In the genomic region with DNA sequence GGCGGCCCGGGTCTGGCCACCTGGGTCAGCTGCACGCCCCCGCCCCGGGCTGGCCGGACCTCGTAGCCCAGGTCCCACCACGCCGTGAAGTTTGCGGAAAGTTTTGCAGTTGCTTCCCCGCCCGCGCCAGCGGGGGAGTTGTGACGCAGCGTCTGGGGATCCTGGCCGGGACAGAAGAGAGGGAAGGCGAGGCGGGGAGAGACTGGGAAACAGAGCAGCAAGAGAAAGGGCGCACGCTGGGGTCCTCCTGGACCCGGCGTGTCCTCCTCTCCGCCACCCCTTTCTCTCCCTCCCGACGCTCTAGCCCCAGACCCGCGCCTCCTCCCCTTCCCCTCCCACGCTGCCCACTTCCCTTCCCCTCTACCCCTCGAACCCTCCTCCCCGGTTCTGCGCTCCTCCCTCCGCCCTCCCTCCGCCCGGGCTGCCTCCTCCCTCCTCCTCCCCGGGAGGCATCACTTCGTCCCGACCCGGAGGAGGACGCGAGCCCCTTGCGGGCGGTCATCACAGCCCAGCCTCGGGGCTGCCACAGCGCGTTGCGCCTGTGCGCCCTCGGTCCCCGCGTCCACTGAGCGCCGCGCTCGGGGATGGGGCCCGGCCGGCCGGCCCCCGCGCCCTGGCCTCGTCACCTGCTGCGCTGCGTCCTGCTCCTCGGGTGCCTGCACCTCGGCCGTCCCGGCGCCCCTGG, we compare ENCODE assay signal across 8 cellular contexts. TPM values are rescaled to one million over a fixed set of nuclear protein-coding genes. Genes with fewer than 3 reads are reported as not detected.
DNase-seq lines count a peak whose midpoint lies in the region; ATAC-seq and TF ChIP-seq lines count a peak whose summit lies in the region.

A gene with protein sequence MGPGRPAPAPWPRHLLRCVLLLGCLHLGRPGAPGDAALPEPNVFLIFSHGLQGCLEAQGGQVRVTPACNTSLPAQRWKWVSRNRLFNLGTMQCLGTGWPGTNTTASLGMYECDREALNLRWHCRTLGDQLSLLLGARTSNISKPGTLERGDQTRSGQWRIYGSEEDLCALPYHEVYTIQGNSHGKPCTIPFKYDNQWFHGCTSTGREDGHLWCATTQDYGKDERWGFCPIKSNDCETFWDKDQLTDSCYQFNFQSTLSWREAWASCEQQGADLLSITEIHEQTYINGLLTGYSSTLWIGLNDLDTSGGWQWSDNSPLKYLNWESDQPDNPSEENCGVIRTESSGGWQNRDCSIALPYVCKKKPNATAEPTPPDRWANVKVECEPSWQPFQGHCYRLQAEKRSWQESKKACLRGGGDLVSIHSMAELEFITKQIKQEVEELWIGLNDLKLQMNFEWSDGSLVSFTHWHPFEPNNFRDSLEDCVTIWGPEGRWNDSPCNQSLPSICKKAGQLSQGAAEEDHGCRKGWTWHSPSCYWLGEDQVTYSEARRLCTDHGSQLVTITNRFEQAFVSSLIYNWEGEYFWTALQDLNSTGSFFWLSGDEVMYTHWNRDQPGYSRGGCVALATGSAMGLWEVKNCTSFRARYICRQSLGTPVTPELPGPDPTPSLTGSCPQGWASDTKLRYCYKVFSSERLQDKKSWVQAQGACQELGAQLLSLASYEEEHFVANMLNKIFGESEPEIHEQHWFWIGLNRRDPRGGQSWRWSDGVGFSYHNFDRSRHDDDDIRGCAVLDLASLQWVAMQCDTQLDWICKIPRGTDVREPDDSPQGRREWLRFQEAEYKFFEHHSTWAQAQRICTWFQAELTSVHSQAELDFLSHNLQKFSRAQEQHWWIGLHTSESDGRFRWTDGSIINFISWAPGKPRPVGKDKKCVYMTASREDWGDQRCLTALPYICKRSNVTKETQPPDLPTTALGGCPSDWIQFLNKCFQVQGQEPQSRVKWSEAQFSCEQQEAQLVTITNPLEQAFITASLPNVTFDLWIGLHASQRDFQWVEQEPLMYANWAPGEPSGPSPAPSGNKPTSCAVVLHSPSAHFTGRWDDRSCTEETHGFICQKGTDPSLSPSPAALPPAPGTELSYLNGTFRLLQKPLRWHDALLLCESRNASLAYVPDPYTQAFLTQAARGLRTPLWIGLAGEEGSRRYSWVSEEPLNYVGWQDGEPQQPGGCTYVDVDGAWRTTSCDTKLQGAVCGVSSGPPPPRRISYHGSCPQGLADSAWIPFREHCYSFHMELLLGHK (N-terminal part only) (plus strand): TSS at position 452 of the 685 bp plus-strand sequence. CDS start 133 bp downstream, at position 585.

- CTCF ChIA-PET in CD8-positive, alpha-beta T cell (lab: Charles Lee), result no interaction called here

- H3K9me3 ChIP-seq in CD8-positive, alpha-beta T cell (ENCODE audit: low read length), result no peaks in the 10 kb centered on the region
- H3K9me3 ChIP-seq in liver (ENCODE audit: control insufficient read depth in 4 of 4, low read length in 3 of 4), result no peaks in the 10 kb centered on the region

- no peak for TF ChIP-seq CTCF in CD8-positive, alpha-beta T cell (IDR thresholded peaks at IDR 0.05)
- TF ChIP-seq CTCF in liver (IDR thresholded peaks at IDR 0.05; ENCODE audit: low read depth, low read length, missing input control), result no peak

- 2% methylated on average over 68 of the region's 68 CpGs for WGBS in liver

- H3K27me3 Mint-ChIP-seq in CD8-positive, alpha-beta T cell (ENCODE audit: low read depth), result peaks cover 7% of the 10 kb centered on the region
- peaks cover 34% of the 10 kb centered on the region for H3K27me3 Mint-ChIP-seq in T-helper 2 cell treated with Interferon-gamma antibody and Interleukin-4, amounts not matched to agents 5 μg/mL and 100 μg/mL, for 36 hours (ENCODE audit: low read depth)
- peaks cover 53% of the 10 kb centered on the region for H3K27me3 Mint-ChIP-seq in dendritic cell treated with granulocyte-macrophage colony-stimulating factor and Interleukin-4, amounts not matched to agents 40 ng/mL and 50 ng/mL, for 4 days

- TF ChIP-seq RAD21 in liver (IDR thresholded peaks at IDR 0.05), result no peak

- H3K4me3 ChIP-seq in CD8-positive, alpha-beta T cell (ENCODE audit: low read depth, low read length), result peak within 1 kb of the TSS; percentile 60
- H3K4me3 ChIP-seq in liver (ENCODE audit: low read depth in 1 of 3, low read length in 3 of 3), result peak within 1 kb of the TSS in 2 of 3 donors; percentile 27 to 47

- H3K9me3 Mint-ChIP-seq in CD8-positive, alpha-beta T cell, result no peaks in the 10 kb centered on the region
- H3K9me3 Mint-ChIP-seq in T-helper 2 cell treated with Interferon-gamma antibody and Interleukin-4, amounts not matched to agents 5 μg/mL and 100 μg/mL, for 36 hours, result no peaks in the 10 kb centered on the region
- H3K9me3 Mint-ChIP-seq in dendritic cell treated with granulocyte-macrophage colony-stimulating factor and Interleukin-4, amounts not matched to agents 40 ng/mL and 50 ng/mL, for 4 days, result no peaks in the 10 kb centered on the region

- POLR2A ChIA-PET in CD8-positive, alpha-beta T cell (lab: Charles Lee), result no interaction called here

- peak; percentile 37 for ATAC-seq in CD8-positive, alpha-beta T cell
- ATAC-seq in HG03432 (IDR thresholded peaks at IDR 0.05; ENCODE audit: unreplicated experiment), result peak; percentile 53
- ATAC-seq in HG03520 (IDR thresholded peaks at IDR 0.05; ENCODE audit: unreplicated experiment), result no peak
- no peak for ATAC-seq in HG03439 (IDR thresholded peaks at IDR 0.05; ENCODE audit: unreplicated experiment)

- no peaks in the 10 kb centered on the region for H3K36me3 ChIP-seq in CD8-positive, alpha-beta T cell (ENCODE audit: insufficient read depth, low read length)
- H3K36me3 ChIP-seq in liver (ENCODE audit: control insufficient read depth in 4 of 4, insufficient read depth in 3 of 4, low read depth in 1 of 4, low read length in 3 of 4), result no peaks in the 10 kb centered on the region

- H3K27ac ChIP-seq in CD8-positive, alpha-beta T cell (ENCODE audit: low read depth, low read length), result no peak within 1 kb of the TSS
- peak within 1 kb of the TSS; percentile 63 to 69 for H3K27ac ChIP-seq in liver (ENCODE audit: low read depth in 1 of 2, low read length in 2 of 2)

- peaks cover 7% of the 10 kb centered on the region for H3K4me1 ChIP-seq in CD8-positive, alpha-beta T cell (ENCODE audit: insufficient read depth, low read length)
- H3K4me1 ChIP-seq in liver (ENCODE audit: control insufficient read depth in 4 of 4, insufficient read depth in 4 of 4, low read length in 3 of 4), result peaks cover 6 to 21% (median 9%) of the 10 kb centered on the region in 4 donors

- intact Hi-C loops in CD8-positive, alpha-beta T cell (cut with DNase I, micrococcal nuclease), result no loop called here
- intact Hi-C loops in dendritic cell treated with granulocyte-macrophage colony-stimulating factor and Interleukin-4, amounts not matched to agents 40 ng/mL and 50 ng/mL, for 4 days (cut with micrococcal nuclease), result no loop called here

- H3K36me3 Mint-ChIP-seq in CD8-positive, alpha-beta T cell, result peaks cover 4% of the 10 kb centered on the region
- peaks cover 1% of the 10 kb centered on the region for H3K36me3 Mint-ChIP-seq in T-helper 2 cell treated with Interferon-gamma antibody and Interleukin-4, amounts not matched to agents 5 μg/mL and 100 μg/mL, for 36 hours (ENCODE audit: low read depth)
- peaks cover 4% of the 10 kb centered on the region for H3K36me3 Mint-ChIP-seq in dendritic cell treated with granulocyte-macrophage colony-stimulating factor and Interleukin-4, amounts not matched to agents 40 ng/mL and 50 ng/mL, for 4 days (ENCODE audit: low read depth)

- H3K27me3 ChIP-seq in CD8-positive, alpha-beta T cell (ENCODE audit: insufficient read depth, low read length), result no peaks in the 10 kb centered on the region
- H3K27me3 ChIP-seq in liver (ENCODE audit: control insufficient read depth in 4 of 4, insufficient read depth in 4 of 4, low read length in 3 of 4), result peaks cover 0 to 4% (median 0%) of the 10 kb centered on the region in 4 donors

- no peak within 1 kb of the TSS for H3K9ac ChIP-seq in liver (ENCODE audit: low read depth in 1 of 2, low read length in 2 of 2)

- peak within 1 kb of the TSS; percentile 92 for H3K4me3 Mint-ChIP-seq in CD8-positive, alpha-beta T cell
- H3K4me3 Mint-ChIP-seq in T-helper 2 cell treated with Interferon-gamma antibody and Interleukin-4, amounts not matched to agents 5 μg/mL and 100 μg/mL, for 36 hours, result peak within 1 kb of the TSS; percentile 73
- peak within 1 kb of the TSS; percentile 77 for H3K4me3 Mint-ChIP-seq in dendritic cell treated with granulocyte-macrophage colony-stimulating factor and Interleukin-4, amounts not matched to agents 40 ng/mL and 50 ng/mL, for 4 days

- peak within 1 kb of the TSS; percentile 32 for H3K27ac Mint-ChIP-seq in CD8-positive, alpha-beta T cell
- H3K27ac Mint-ChIP-seq in T-helper 2 cell treated with Interferon-gamma antibody and Interleukin-4, amounts not matched to agents 5 μg/mL and 100 μg/mL, for 36 hours, result peak within 1 kb of the TSS; percentile 6
- H3K27ac Mint-ChIP-seq in dendritic cell treated with granulocyte-macrophage colony-stimulating factor and Interleukin-4, amounts not matched to agents 40 ng/mL and 50 ng/mL, for 4 days, result peak within 1 kb of the TSS; percentile 56

- peaks cover 14% of the 10 kb centered on the region for H3K4me1 Mint-ChIP-seq in CD8-positive, alpha-beta T cell (ENCODE audit: low read depth)
- peaks cover 5% of the 10 kb centered on the region for H3K4me1 Mint-ChIP-seq in T-helper 2 cell treated with Interferon-gamma antibody and Interleukin-4, amounts not matched to agents 5 μg/mL and 100 μg/mL, for 36 hours (ENCODE audit: low read depth)
- H3K4me1 Mint-ChIP-seq in dendritic cell treated with granulocyte-macrophage colony-stimulating factor and Interleukin-4, amounts not matched to agents 40 ng/mL and 50 ng/mL, for 4 days (ENCODE audit: low read depth), result peaks cover 56% of the 10 kb centered on the region

- peak in 2 of 7 experiments; percentile 14 to 26 for DNase-seq in CD8-positive, alpha-beta T cell
- DNase-seq in T-helper 2 cell treated with Interferon-gamma antibody and Interleukin-4, amounts not matched to agents 5 μg/mL and 100 μg/mL, for 36 hours (ENCODE audit: low spot score), result peak; percentile 20
- DNase-seq in stimulated activated CD4-positive, alpha-beta T cell treated with anti-CD3 and anti-CD28 coated beads, Interleukin-2, amount 100 ng/mL, for 48 hours, result peak; percentile 30 to 32

TF ChIP-seq in liver, 16 proteins besides CTCF, POLR2A, EP300 and RAD21:
- no peak for TF ChIP-seq HNF4G (IDR thresholded peaks at IDR 0.05)
- no peak for TF ChIP-seq FOXA2 (IDR thresholded peaks at IDR 0.05)
- TF ChIP-seq YY1 (IDR thresholded peaks at IDR 0.05), result no peak
- no peak for TF ChIP-seq JUND (IDR thresholded peaks at IDR 0.05)
- no peak for TF ChIP-seq EGR1 (IDR thresholded peaks at IDR 0.05; ENCODE audit: low read depth in 2 of 2)
- TF ChIP-seq RXRA (IDR thresholded peaks at IDR 0.05), result no peak

RNA-seq across cellular contexts. Expression of the gene that starts here (rescaled TPM):
- 1 to 10 TPM; 5.6 to 5.9 TPM for total RNA-seq in CD8-positive, alpha-beta T cell
- 10 to 100 TPM in 1 of 2 donors, 1 to 10 TPM in 1; 3.8 to 81.1 TPM for total RNA-seq in liver
- 1 to 10 TPM in 1 of 2 donors, under 1 TPM in 1; 0.49 to 1.8 TPM for polyA plus RNA-seq in liver

Comparison
In these comparisons a context has a peak if more than half of its experiments do, and no peak if none do; other contexts are left out.
1. ATAC-seq: peak in CD8-positive, alpha-beta T cell (single experiment) and HG03432 (single experiment); none in HG03520 (single experiment) and HG03439 (single experiment).
2. H3K27ac Mint-ChIP-seq: peak in every context shown above with its lines; median percentile 56 in dendritic cell treated with granulocyte-macrophage colony-stimulating factor and Interleukin-4, amounts not matched to agents 40 ng/mL and 50 ng/mL, for 4 days; 32 in CD8-positive, alpha-beta T cell; 6 in T-helper 2 cell treated with Interferon-gamma antibody and Interleukin-4, amounts not matched to agents 5 μg/mL and 100 μg/mL, for 36 hours.
3. Peak in every context shown above with its lines, with median percentiles within 50 percentile points of each other: H3K4me3 Mint-ChIP-seq.